11 cellular contexts compared by ENCODE assay signal in genomic region chr10:125093199-125093841, GRCh38.
DNase-seq lines count a peak whose midpoint lies in the region; ATAC-seq and TF ChIP-seq lines count a peak whose summit lies in the region.
"Had no signal": no experiment of that assay in that cellular context is flagged by ENCODE, and none has a peak within 500 bp of the region (broad histone marks: within the 10 kb centered on the region; RNA-seq: fewer than 3 reads in every experiment).

No MANE protein-coding gene starts in this region.

- no peak overlapping the region for H3K27ac Mint-ChIP-seq in GM23338
- H3K27ac Mint-ChIP-seq: activated CD4-positive, alpha-beta T cell treated with anti-CD3 and anti-CD28 coated beads, Interleukin-2, amount 10 ng/mL, durations not matched to agents 24 days and 14 days had no signal

- H3K27me3 ChIP-seq in GM23338 (ENCODE audit: insufficient read depth) (no peaks in the 10 kb centered on the region), left lung (no peaks in the 10 kb centered on the region), smooth muscle cell (ENCODE audit: low read depth) (no peaks in the 10 kb centered on the region)

- peaks cover 64% of the 10 kb centered on the region for H3K36me3 Mint-ChIP-seq in GM23338 (ENCODE audit: low read depth)

- TF ChIP-seq CTCF in GM23338 (conservative IDR thresholded peaks at IDR 0.05; ENCODE audit: low read depth in 2 of 2) (no peak), left lung (IDR thresholded peaks at IDR 0.05) (no peak), smooth muscle cell (IDR thresholded peaks at IDR 0.05; ENCODE audit: borderline replicate concordance, insufficient read depth, poor library complexity, severe bottlenecking) (no peak)

- H3K9me3 ChIP-seq in left lung: no peaks in the 10 kb centered on the region
- H3K9me3 ChIP-seq in smooth muscle cell (replicated peaks; ENCODE audit: low read depth): no peaks in the 10 kb centered on the region

- no peak for ATAC-seq in GM23338
- peak; percentile 56 for ATAC-seq in left lung
- ATAC-seq in GM18519 (IDR thresholded peaks at IDR 0.05; ENCODE audit: low FRiP score, unreplicated experiment): no peak

- H3K4me1 ChIP-seq in GM23338 (ENCODE audit: insufficient read depth) (peaks cover 61% of the 10 kb centered on the region), left lung (peaks cover 11 to 52% of the 10 kb centered on the region in 2 donors), smooth muscle cell (ENCODE audit: low read depth) (peaks cover 26% of the 10 kb centered on the region)

- no peak for DNase-seq in GM23338 (ENCODE audit: low spot score)
- DNase-seq in dedifferentiated amniotic fluid mesenchymal stem cell (ENCODE audit: extremely low spot score): peak; percentile 41
- DNase-seq in left lung: peak in 1 of 2 donors; percentile 29
- DNase-seq in smooth muscle cell (lab: John Stamatoyannopoulos, UW; ENCODE audit: unreplicated experiment): no peak
- no peak for DNase-seq in T1000 (lab: John Stamatoyannopoulos, UW)
- no peak for DNase-seq in cerebellar nuclear complex (lab: John Stamatoyannopoulos, UW)
- no peak for DNase-seq in NCI-H1048 (lab: John Stamatoyannopoulos, UW)
- DNase-seq: activated CD4-positive, alpha-beta T cell treated with anti-CD3 and anti-CD28 coated beads, Interleukin-2, amount 10 ng/mL, durations not matched to agents 24 days and 14 days; DMS153; PC-9 had no signal

- intact Hi-C loops in left lung (cut with DNase I): no loop called here

- H3K9me3 Mint-ChIP-seq in GM23338: no peaks in the 10 kb centered on the region
- H3K9me3 Mint-ChIP-seq: activated CD4-positive, alpha-beta T cell treated with anti-CD3 and anti-CD28 coated beads, Interleukin-2, amount 10 ng/mL, durations not matched to agents 24 days and 14 days had no signal

- H2AFZ ChIP-seq in GM23338 (no peak overlapping the region), smooth muscle cell (ENCODE audit: low read depth) (no peak overlapping the region)
- H2AFZ ChIP-seq: PC-9 had no signal

- peaks cover 93% of the 10 kb centered on the region for H4K20me1 ChIP-seq in GM23338 (replicated peaks; ENCODE audit: insufficient read depth)
- H4K20me1 ChIP-seq in smooth muscle cell (ENCODE audit: low read depth): peaks cover 100% of the 10 kb centered on the region

- 0 out of 2 replicates have a peak overlapping the region, but pooled peaks have one; percentile 32 for H3K4me2 ChIP-seq in GM23338
- H3K4me2 ChIP-seq in smooth muscle cell: peak overlapping the region; percentile 77
- H3K4me2 ChIP-seq: PC-9 had no signal

- H3K9ac ChIP-seq in smooth muscle cell (ENCODE audit: low read depth): peak overlapping the region; percentile 38

- H3K4me1 Mint-ChIP-seq in GM23338: peaks cover 80% of the 10 kb centered on the region
- H3K4me1 Mint-ChIP-seq: activated CD4-positive, alpha-beta T cell treated with anti-CD3 and anti-CD28 coated beads, Interleukin-2, amount 10 ng/mL, durations not matched to agents 24 days and 14 days had no signal

- H3K27me3 Mint-ChIP-seq in GM23338 (ENCODE audit: insufficient read depth, low read depth, poor library complexity): peaks cover 19% of the 10 kb centered on the region
- H3K27me3 Mint-ChIP-seq: activated CD4-positive, alpha-beta T cell treated with anti-CD3 and anti-CD28 coated beads, Interleukin-2, amount 10 ng/mL, durations not matched to agents 24 days and 14 days had no signal

- H3K27ac ChIP-seq in GM23338 (ENCODE audit: low read depth): peak overlapping the region; percentile 80
- peak overlapping the region; percentile 10 to 57 for H3K27ac ChIP-seq in left lung
- H3K27ac ChIP-seq in smooth muscle cell (ENCODE audit: low read depth): peak overlapping the region; percentile 83
- H3K27ac ChIP-seq: PC-9 had no signal

- WGBS in smooth muscle cell (ENCODE audit: low lambda C conversion rate): 42% methylated on average over 15 of the region's 15 CpGs

- no peaks in the 10 kb centered on the region; the same call in 1 of the 2 replicates for H3F3A ChIP-seq in GM23338 (replicated peaks; ENCODE audit: low read depth)
- no peaks in the 10 kb centered on the region for H3F3A ChIP-seq in smooth muscle cell (ENCODE audit: low read depth)

- H3K9me2 ChIP-seq in GM23338 (ENCODE audit: insufficient read depth): no peaks in the 10 kb centered on the region

- H3K4me3 ChIP-seq in GM23338 (no peak overlapping the region), left lung (no peak overlapping the region), smooth muscle cell (no peak overlapping the region)
- H3K4me3 ChIP-seq: PC-9 had no signal

- peaks cover 100% of the 10 kb centered on the region for H3K79me2 ChIP-seq in GM23338 (replicated peaks; ENCODE audit: insufficient read depth)
- H3K79me2 ChIP-seq in smooth muscle cell (ENCODE audit: low read depth): peaks cover 88% of the 10 kb centered on the region

- no peak overlapping the region for H3K4me3 Mint-ChIP-seq in GM23338
- H3K4me3 Mint-ChIP-seq: activated CD4-positive, alpha-beta T cell treated with anti-CD3 and anti-CD28 coated beads, Interleukin-2, amount 10 ng/mL, durations not matched to agents 24 days and 14 days had no signal

- H3K36me3 ChIP-seq in GM23338 (ENCODE audit: insufficient read depth) (0 out of 2 replicates have a peak, but pooled peaks cover 2% of the 10 kb centered on the region), left lung (peaks cover 0 to 5% of the 10 kb centered on the region in 2 donors), smooth muscle cell (ENCODE audit: low read depth) (no peaks in the 10 kb centered on the region)

TF ChIP-seq in GM23338, 12 proteins besides CTCF, POLR2A, EP300 and RAD21:
- no peak for TF ChIP-seq ETS1 (IDR thresholded peaks at IDR 0.05)
